34 cellular contexts compared by ENCODE assay signal in the genomic region with DNA sequence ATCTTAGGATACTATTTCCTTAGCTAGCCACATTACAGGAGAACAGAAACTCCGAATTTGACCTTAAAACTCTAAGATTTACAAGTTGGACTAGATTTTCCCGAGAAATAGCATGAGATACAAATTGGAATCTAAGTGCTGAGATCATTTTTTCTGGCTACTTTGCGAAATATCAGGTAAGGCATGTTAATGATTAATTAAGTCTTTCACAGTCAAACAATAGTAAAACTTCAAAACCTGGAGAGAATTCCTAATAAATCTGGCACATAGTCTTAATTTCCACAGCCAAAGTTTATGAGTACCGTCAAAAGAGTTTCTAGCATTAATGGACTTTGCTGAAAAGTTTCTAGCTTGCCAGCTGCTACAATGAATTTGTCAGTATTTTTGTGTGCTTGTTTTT.
"Had no signal": no experiment of that assay in that cellular context is flagged by ENCODE, and none has a peak within 500 bp of the region (broad histone marks: within the 10 kb centered on the region; RNA-seq: fewer than 3 reads in every experiment).

No MANE protein-coding gene starts in this region.

- H3K27me3 ChIP-seq: MG63 had no signal

- H3K4me3 ChIP-seq: MG63 had no signal

- H3K9me3 ChIP-seq: MG63 had no signal

- DNase-seq: Karpas-422, Kasumi-1, MG63, MM.1S, MV-4-11, NCI-H1048, NCI-H1092, NCI-H1092 treated with DMSO at 0.1 percent for 48 hours, NCI-H1105, NCI-H1105 treated with DMSO at 0.1 percent for 48 hours, NCI-H1417, NCI-H1417 treated with DMSO at 0.1 percent for 48 hours, NCI-H1436, NCI-H1436 treated with DMSO at 0.1 percent for 48 hours, NCI-H146, NCI-H1694, NCI-H1694 treated with DMSO at 0.1 percent for 48 hours, NCI-H187, NCI-H187 treated with DMSO at 0.1 percent for 48 hours, NCI-H1930, NCI-H2029, NCI-H2029 treated with DMSO at 0.1 percent for 48 hours, NCI-H2081, NCI-H2081 treated with DMSO at 0.1 percent for 48 hours, NCI-H2107, NCI-H2171, NCI-H2171 treated with DMSO at 0.1 percent for 48 hours, NCI-H2227 treated with DMSO at 0.1 percent for 48 hours, NCI-H226, NCI-H345, NCI-H446, NCI-H446 treated with DMSO at 0.1 percent for 48 hours, NCI-H510A, NCI-H510A treated with DMSO at 0.1 percent for 48 hours had no signal

- H3K36me3 ChIP-seq: MG63 had no signal
